Comparison of ENCODE assay signal across 2 cellular contexts in the genomic region with DNA sequence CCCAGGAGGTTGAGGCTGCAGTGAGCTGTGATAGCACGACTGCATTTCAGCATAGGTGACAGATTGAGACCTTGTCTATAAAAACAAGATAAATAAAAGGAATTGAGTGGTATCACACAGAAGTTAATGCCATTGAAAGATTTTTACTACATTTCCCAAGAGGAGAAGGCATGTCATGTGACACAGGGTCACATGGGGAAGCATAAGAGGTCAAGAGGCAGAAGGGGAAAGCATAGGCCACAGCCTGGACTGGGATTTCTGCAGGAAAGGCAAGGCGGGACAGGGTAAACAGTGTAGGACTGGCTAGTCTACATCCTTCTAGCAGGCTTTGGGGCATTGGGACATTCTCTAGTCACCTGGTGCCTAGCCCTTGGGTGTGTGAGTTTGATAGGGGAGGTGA.
TF ChIP-seq lines count a peak whose summit lies in the region.

No MANE protein-coding gene starts in this region.

TF ChIP-seq in IMR-90, 13 proteins besides CTCF, POLR2A, EP300 and RAD21:
- TF ChIP-seq, protein P1, sequence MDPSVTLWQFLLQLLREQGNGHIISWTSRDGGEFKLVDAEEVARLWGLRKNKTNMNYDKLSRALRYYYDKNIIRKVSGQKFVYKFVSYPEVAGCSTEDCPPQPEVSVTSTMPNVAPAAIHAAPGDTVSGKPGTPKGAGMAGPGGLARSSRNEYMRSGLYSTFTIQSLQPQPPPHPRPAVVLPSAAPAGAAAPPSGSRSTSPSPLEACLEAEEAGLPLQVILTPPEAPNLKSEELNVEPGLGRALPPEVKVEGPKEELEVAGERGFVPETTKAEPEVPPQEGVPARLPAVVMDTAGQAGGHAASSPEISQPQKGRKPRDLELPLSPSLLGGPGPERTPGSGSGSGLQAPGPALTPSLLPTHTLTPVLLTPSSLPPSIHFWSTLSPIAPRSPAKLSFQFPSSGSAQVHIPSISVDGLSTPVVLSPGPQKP (IDR thresholded peaks at IDR 0.05; ENCODE audit: borderline replicate concordance, low read depth, low read length): no peak
- TF ChIP-seq FOS (IDR thresholded peaks at IDR 0.05; ENCODE audit: low read depth, low read length): no peak
- TF ChIP-seq, protein P2, sequence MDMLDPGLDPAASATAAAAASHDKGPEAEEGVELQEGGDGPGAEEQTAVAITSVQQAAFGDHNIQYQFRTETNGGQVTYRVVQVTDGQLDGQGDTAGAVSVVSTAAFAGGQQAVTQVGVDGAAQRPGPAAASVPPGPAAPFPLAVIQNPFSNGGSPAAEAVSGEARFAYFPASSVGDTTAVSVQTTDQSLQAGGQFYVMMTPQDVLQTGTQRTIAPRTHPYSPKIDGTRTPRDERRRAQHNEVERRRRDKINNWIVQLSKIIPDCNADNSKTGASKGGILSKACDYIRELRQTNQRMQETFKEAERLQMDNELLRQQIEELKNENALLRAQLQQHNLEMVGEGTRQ (IDR thresholded peaks at IDR 0.05; ENCODE audit: low read depth, low read length): 0 out of 2 replicates have a peak, but pooled peaks have one; percentile 27
TF ChIP-seq in IMR-90: peak in this region for 1.

TF ChIP-seq in K562, 482 proteins besides CTCF, POLR2A, EP300 and RAD21 (continued from another document):
- TF ChIP-seq, protein P3, sequence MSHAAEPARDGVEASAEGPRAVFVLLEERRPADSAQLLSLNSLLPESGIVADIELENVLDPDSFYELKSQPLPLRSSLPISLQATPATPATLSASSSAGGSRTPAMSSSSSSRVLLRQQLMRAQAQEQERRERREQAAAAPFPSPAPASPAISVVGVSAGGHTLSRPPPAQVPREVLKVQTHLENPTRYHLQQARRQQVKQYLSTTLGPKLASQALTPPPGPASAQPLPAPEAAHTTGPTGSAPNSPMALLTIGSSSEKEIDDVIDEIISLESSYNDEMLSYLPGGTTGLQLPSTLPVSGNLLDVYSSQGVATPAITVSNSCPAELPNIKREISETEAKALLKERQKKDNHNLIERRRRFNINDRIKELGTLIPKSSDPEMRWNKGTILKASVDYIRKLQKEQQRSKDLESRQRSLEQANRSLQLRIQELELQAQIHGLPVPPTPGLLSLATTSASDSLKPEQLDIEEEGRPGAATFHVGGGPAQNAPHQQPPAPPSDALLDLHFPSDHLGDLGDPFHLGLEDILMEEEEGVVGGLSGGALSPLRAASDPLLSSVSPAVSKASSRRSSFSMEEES (CRISPR knock-in tag; IDR thresholded peaks at IDR 0.05): peak; percentile 48
